1 cellular context compared by ENCODE assay signal in genomic region chr17:7576432-7576937, GRCh38.
A peak's percentile ranks its signal among the peaks of the same experiment; 100 is the strongest.
TF ChIP-seq lines count a peak whose summit lies in the region.

No MANE protein-coding gene starts in this region.

TF ChIP-seq in K562, 482 proteins besides CTCF, POLR2A, EP300 and RAD21:
- no peak for TF ChIP-seq NONO (IDR thresholded peaks at IDR 0.05; ENCODE audit: low read depth in 2 of 2, low read length in 1 of 2)
- TF ChIP-seq KDM5B (IDR thresholded peaks at IDR 0.05; ENCODE audit: insufficient replicate concordance, low read depth, low read length), result peak; percentile 28
- peak; percentile 59; the same call in 1 of the 2 replicates for TF ChIP-seq RBFOX2 (IDR thresholded peaks at IDR 0.05; ENCODE audit: low read depth, low read length)
- TF ChIP-seq ZNF318 (IDR thresholded peaks at IDR 0.05; ENCODE audit: borderline replicate concordance in 1 of 2, low read depth in 1 of 2), result no peak
- TF ChIP-seq LEF1 (IDR thresholded peaks at IDR 0.05), result no peak
- peak; percentile 10 for TF ChIP-seq POLR2B (IDR thresholded peaks at IDR 0.05; ENCODE audit: low read depth, partially characterized antibody)
- no peak for TF ChIP-seq RBM17 (IDR thresholded peaks at IDR 0.05; ENCODE audit: borderline replicate concordance, low read depth, low read length)
- TF ChIP-seq ZBTB34 (CRISPR knock-in tag; IDR thresholded peaks at IDR 0.05), result no peak
- TF ChIP-seq CREB1 (IDR thresholded peaks at IDR 0.05), result no peak
- no peak for TF ChIP-seq CREB1 (CRISPR knock-in tag; IDR thresholded peaks at IDR 0.05)
- TF ChIP-seq SIN3A (IDR thresholded peaks at IDR 0.05; ENCODE audit: borderline replicate concordance in 2 of 2, control insufficient read depth in 1 of 2, low read depth in 2 of 2, low read length in 2 of 2), result 0 out of 4 replicates have a peak, but pooled peaks of 1 of the 2 experiments have one; percentile 19
- no peak for TF ChIP-seq ZNF609 (CRISPR knock-in tag; IDR thresholded peaks at IDR 0.05; ENCODE audit: borderline replicate concordance)
- TF ChIP-seq SUPT5H (IDR thresholded peaks at IDR 0.05), result 0 out of 2 replicates have a peak, but pooled peaks have one; percentile 14
- TF ChIP-seq TFAM (CRISPR knock-in tag; conservative IDR thresholded peaks at IDR 0.05), result no peak
- no peak for TF ChIP-seq ZNF740 (CRISPR knock-in tag; IDR thresholded peaks at IDR 0.05)
- no peak for TF ChIP-seq ZNF740 (tag; IDR thresholded peaks at IDR 0.05)
- no peak for TF ChIP-seq ZNF174 (CRISPR knock-in tag; IDR thresholded peaks at IDR 0.05)
- TF ChIP-seq SMARCA5 (IDR thresholded peaks at IDR 0.05), result no peak
- no peak for TF ChIP-seq HDAC3 (IDR thresholded peaks at IDR 0.05; ENCODE audit: borderline replicate concordance, partially characterized antibody)
- TF ChIP-seq ZNF347 (CRISPR knock-in tag; IDR thresholded peaks at IDR 0.05; ENCODE audit: low read depth), result no peak
- peak; percentile 37; the same call in 1 of the 2 replicates for TF ChIP-seq POLR2G (IDR thresholded peaks at IDR 0.05; ENCODE audit: low read depth, low read length)
- TF ChIP-seq POLR2AphosphoS5 (IDR thresholded peaks at IDR 0.05; ENCODE audit: control insufficient read depth, insufficient read depth, low read depth, low read length), result peak; percentile 31; the same call in 1 of the 2 replicates
- no peak for TF ChIP-seq HIVEP1 (CRISPR knock-in tag; IDR thresholded peaks at IDR 0.05)
